Comparison of ENCODE assay signal across 10 cellular contexts in the genomic region with DNA sequence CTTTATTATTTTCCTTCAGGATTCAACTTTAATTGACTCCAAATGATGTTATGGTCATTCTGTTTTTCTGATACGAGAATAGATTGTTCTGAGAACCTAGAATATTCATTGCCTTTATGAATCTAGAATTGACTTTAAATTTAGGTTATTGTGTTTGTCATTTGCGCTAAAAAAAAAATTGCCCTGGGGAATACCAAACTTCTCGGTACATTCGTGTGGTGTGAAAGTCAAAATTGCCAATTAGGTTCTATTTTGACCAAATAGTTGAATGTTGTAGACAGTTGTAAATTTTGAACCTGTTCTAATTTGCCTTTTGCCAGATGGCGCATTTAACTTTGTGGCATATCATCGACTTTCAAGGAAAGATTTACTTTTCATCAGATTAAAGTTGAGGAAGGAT. TPM values are rescaled to one million over a fixed set of nuclear protein-coding genes. Genes with fewer than 3 reads are reported as not detected.
DNase-seq lines count a peak whose midpoint lies in the region; TF ChIP-seq lines count a peak whose summit lies in the region.
"Had no signal": no experiment of that assay in that cellular context is flagged by ENCODE, and none has a peak within 500 bp of the region (broad histone marks: within the 10 kb centered on the region; RNA-seq: fewer than 3 reads in every experiment).

No MANE protein-coding gene starts in this region.

- H4K8ac ChIP-seq in trophoblast cell (ENCODE audit: low read depth, low read length): no peak overlapping the region

- H3K4ac ChIP-seq in trophoblast cell (ENCODE audit: low read depth, low read length): peak overlapping the region; percentile 70

- no peak for TF ChIP-seq CTCF in GM06990 (IDR thresholded peaks at IDR 0.05; ENCODE audit: insufficient read depth, low read length, poor library complexity, severe bottlenecking)
- TF ChIP-seq CTCF in NB4 (IDR thresholded peaks at IDR 0.05; ENCODE audit: low read depth, low read length): no peak

- H4K12ac ChIP-seq in trophoblast cell (ENCODE audit: low read depth, low read length): no peak overlapping the region

- H3K4me1 ChIP-seq in endocrine pancreas (ENCODE audit: control insufficient read depth, insufficient read depth, low read length) (peaks cover 20% of the 10 kb centered on the region), trophoblast cell (ENCODE audit: control insufficient read depth in 1 of 2, insufficient read depth in 2 of 2, low read length in 2 of 2) (no peaks in the 10 kb centered on the region)

- H3K36me3 ChIP-seq in GM06990 (ENCODE audit: control insufficient read depth, insufficient read depth, low read length): no peaks in the 10 kb centered on the region
- no peaks in the 10 kb centered on the region for H3K36me3 ChIP-seq in endocrine pancreas (ENCODE audit: control insufficient read depth, insufficient read depth, low read length)
- H3K36me3 ChIP-seq in trophoblast cell (ENCODE audit: control insufficient read depth in 1 of 2, insufficient read depth in 2 of 2, low read length in 2 of 2): peaks cover 0 to 8% of the 10 kb centered on the region in 2 experiments
- H3K36me3 ChIP-seq: pancreas had no signal

- peaks cover 31% of the 10 kb centered on the region for H3K79me2 ChIP-seq in trophoblast cell (ENCODE audit: control insufficient read depth, insufficient read depth, low read length, poor library complexity)

- WGBS in trophoblast cell (ENCODE audit: extremely low coverage, insufficient coverage, insufficient read length): no CpG with 5 or more reads among the region's 6 CpGs

- H2BK5ac ChIP-seq in trophoblast cell (ENCODE audit: low read depth, low read length, poor library complexity): no peak overlapping the region

- H3K27ac ChIP-seq in trophoblast cell (ENCODE audit: low read depth, low read length): no peak overlapping the region
- H3K27ac ChIP-seq: pancreas had no signal

- H3K14ac ChIP-seq in trophoblast cell (ENCODE audit: low read length): no peak overlapping the region

- TF ChIP-seq POLR2A in NB4 (IDR thresholded peaks at IDR 0.05; ENCODE audit: extremely low read depth, insufficient read length): no peak

- H3K9ac ChIP-seq in endocrine pancreas (ENCODE audit: control insufficient read depth, insufficient read depth, low read length): no peak overlapping the region
- no peak overlapping the region for H3K9ac ChIP-seq in trophoblast cell (ENCODE audit: low read length)

- no peak overlapping the region for H2BK12ac ChIP-seq in trophoblast cell (ENCODE audit: low read length)

- H2BK120ac ChIP-seq in trophoblast cell (ENCODE audit: insufficient read depth, low read length, poor library complexity): no peak overlapping the region

- no peak overlapping the region for H2AFZ ChIP-seq in trophoblast cell (ENCODE audit: insufficient read depth, low read length, poor library complexity)

- no peak overlapping the region for H3K18ac ChIP-seq in trophoblast cell (ENCODE audit: low read length)

- no peak overlapping the region for H4K91ac ChIP-seq in trophoblast cell (ENCODE audit: low read depth, low read length)

- DNase-seq in GM06990 (ENCODE audit: extremely low read depth, insufficient read length): no peak
- no peak for DNase-seq in NB4 (ENCODE audit: low read depth)
- DNase-seq in trophoblast cell: no peak
- no peak for DNase-seq in germinal center (ENCODE audit: low spot score)
- no peak for DNase-seq in NCI-H1694 (lab: John Stamatoyannopoulos, UW)
- DNase-seq in stimulated activated CD4-positive, alpha-beta T cell treated with anti-CD3 and anti-CD28 coated beads, Interleukin-15, amount 100 ng/mL, for 24 hours: no peak
- DNase-seq: activated CD4-positive, CD25-positive, alpha-beta regulatory T cell; hypothalamus; pancreas had no signal

- H3K9me3 ChIP-seq in endocrine pancreas (ENCODE audit: control insufficient read depth, low read length): no peaks in the 10 kb centered on the region
- H3K9me3 ChIP-seq in trophoblast cell (ENCODE audit: insufficient read depth, low read depth, low read length): no peaks in the 10 kb centered on the region
- H3K9me3 ChIP-seq: pancreas had no signal

- peaks cover 13% of the 10 kb centered on the region for H3K79me1 ChIP-seq in trophoblast cell (ENCODE audit: low read length)

- no peak overlapping the region for H3K4me2 ChIP-seq in trophoblast cell (ENCODE audit: low read length)

- H2AK5ac ChIP-seq in trophoblast cell (ENCODE audit: low read length): no peak overlapping the region

- no peak overlapping the region for H3K23ac ChIP-seq in trophoblast cell (ENCODE audit: low read length)

- H3K27me3 ChIP-seq in GM06990 (replicated peaks; ENCODE audit: control insufficient read depth, insufficient read depth, low read length) (no peaks in the 10 kb centered on the region), endocrine pancreas (ENCODE audit: control insufficient read depth, insufficient read depth, low read length) (no peaks in the 10 kb centered on the region), trophoblast cell (ENCODE audit: insufficient read depth, low read length) (no peaks in the 10 kb centered on the region)
- H3K27me3 ChIP-seq: pancreas had no signal

- H3K4me3 ChIP-seq in GM06990 (replicated peaks; ENCODE audit: low read depth, low read length): peak overlapping the region; percentile 96
- peak overlapping the region; percentile 83 for H3K4me3 ChIP-seq in NB4 (ENCODE audit: low read depth, low read length)
- peak overlapping the region; percentile 20 for H3K4me3 ChIP-seq in endocrine pancreas (ENCODE audit: control insufficient read depth, insufficient read depth, low read length)
- no peak overlapping the region for H3K4me3 ChIP-seq in trophoblast cell (ENCODE audit: low read depth, low read length)

RNA-seq across cellular contexts. Expression of a gene that starts 3.0 kb away (rescaled TPM):
- 80.7 and 84.4 TPM in 2 replicates for polyA plus RNA-seq in trophoblast cell (2013)

RNA-seq across cellular contexts. Expression of a gene that starts 31.6 kb away (rescaled TPM):
- 85.5 and 90.6 TPM in 2 replicates for polyA plus RNA-seq in trophoblast cell (2013)

RNA-seq across cellular contexts. Expression of a gene that starts 37.2 kb away (rescaled TPM):
- 26.7 and 26.8 TPM in 2 replicates for polyA plus RNA-seq in trophoblast cell (2013)

RNA-seq across cellular contexts. Expression of a gene that starts 59.1 kb away (rescaled TPM):
- 141 and 146 TPM in 2 replicates for polyA plus RNA-seq in trophoblast cell (2013)

RNA-seq across cellular contexts. Expression of a gene that starts 60.0 kb away (rescaled TPM):
- 53.3 and 54.2 TPM in 2 replicates for polyA plus RNA-seq in trophoblast cell (2013)
